ENCODE assay signal across 11 cellular contexts in genomic region chr1:227587968-227588367, GRCh38.
"Had no signal": no experiment of that assay in that cellular context is flagged by ENCODE, and none has a peak within 500 bp of the region (broad histone marks: within the 10 kb centered on the region; RNA-seq: fewer than 3 reads in every experiment).

No MANE protein-coding gene starts in this region.

- ATAC-seq: GM23338, HCT116 had no signal

- H3K27ac Mint-ChIP-seq: GM23338, H9, HFFc6 had no signal

- H3K4me3 Mint-ChIP-seq: GM23338, H9, HFFc6 had no signal

- H3K4me1 ChIP-seq: HAP-1 had no signal

- H3K4me3 ChIP-seq: GM23248, GM23338, HAP-1 had no signal

- H2AFZ ChIP-seq: GM23248, GM23338 had no signal

- FAIRE-seq: H1, H54 had no signal

- H3K9ac ChIP-seq: GM23248 had no signal

- DNase-seq: GM23248, GOT3, H7, H9, HCEC 1CT, HFFc6 had no signal

- H3K27ac ChIP-seq: GM23248 had no signal
